ENCODE assay signal across 14 cellular contexts in the genomic region with DNA sequence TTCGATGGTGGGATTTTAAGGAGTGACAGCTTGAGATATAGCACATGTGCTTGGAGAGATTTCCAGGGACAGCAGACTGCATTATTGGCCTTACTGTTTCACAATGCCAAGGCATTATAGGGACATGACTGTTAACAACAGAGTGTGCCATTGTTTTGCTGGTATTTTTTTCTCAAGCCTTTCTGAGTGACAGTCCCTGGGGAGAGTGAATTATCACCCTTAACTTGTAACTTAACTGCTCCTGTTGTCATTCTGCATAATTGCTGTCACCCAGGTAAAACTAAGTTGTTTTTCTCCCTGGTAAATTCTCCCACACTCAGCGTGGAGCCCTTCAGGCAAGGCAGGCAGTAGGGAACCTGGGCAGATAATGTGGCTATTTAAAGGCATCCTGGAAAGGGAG.
"Had no signal": no experiment of that assay in that cellular context is flagged by ENCODE, and none has a peak within 500 bp of the region (broad histone marks: within the 10 kb centered on the region; RNA-seq: fewer than 3 reads in every experiment).

No MANE protein-coding gene starts in this region.

- DNase-seq: activated CD4-positive, alpha-beta memory T cell treated with anti-CD3 and anti-CD28 coated beads for 36 hours; activated gamma-delta T cell; activated T-cell treated with anti-CD3 and anti-CD28 coated beads, Interleukin-2, amount 50 U/mL, for 48 hours; brain microvascular endothelial cell; cerebellar nuclear complex; hippocampal formation; left colon; mesenchymal stem cell; small intestine; T1000; tibial artery had no signal

- H3K27me3 Mint-ChIP-seq: activated CD4-positive, alpha-beta memory T cell treated with anti-CD3 and anti-CD28 coated beads for 36 hours; activated naive CD8-positive, alpha-beta T cell had no signal

- H3K36me3 ChIP-seq: brain microvascular endothelial cell, tibial artery had no signal

- H3K27ac Mint-ChIP-seq: activated CD4-positive, alpha-beta memory T cell treated with anti-CD3 and anti-CD28 coated beads for 36 hours; activated naive CD8-positive, alpha-beta T cell; stimulated activated effector memory CD8-positive, alpha-beta T cell treated with anti-CD3 and anti-CD28 coated beads, Interleukin-12 subunit alpha, Interleukin-12 subunit beta, amount 100 ng/mL, for 72 hours had no signal

- H3K4me3 Mint-ChIP-seq: activated CD4-positive, alpha-beta memory T cell treated with anti-CD3 and anti-CD28 coated beads for 36 hours; activated naive CD8-positive, alpha-beta T cell; stimulated activated effector memory CD8-positive, alpha-beta T cell treated with anti-CD3 and anti-CD28 coated beads, Interleukin-12 subunit alpha, Interleukin-12 subunit beta, amount 100 ng/mL, for 72 hours had no signal

- H3K9ac ChIP-seq: parathyroid adenoma had no signal

- H3K9me3 ChIP-seq: tibial artery had no signal

- H3K36me3 Mint-ChIP-seq: activated CD4-positive, alpha-beta memory T cell treated with anti-CD3 and anti-CD28 coated beads for 36 hours; activated naive CD8-positive, alpha-beta T cell; stimulated activated effector memory CD8-positive, alpha-beta T cell treated with anti-CD3 and anti-CD28 coated beads, Interleukin-12 subunit alpha, Interleukin-12 subunit beta, amount 100 ng/mL, for 72 hours had no signal

- H3K4me1 Mint-ChIP-seq: stimulated activated effector memory CD8-positive, alpha-beta T cell treated with anti-CD3 and anti-CD28 coated beads, Interleukin-12 subunit alpha, Interleukin-12 subunit beta, amount 100 ng/mL, for 72 hours had no signal

- H3K27me3 ChIP-seq: brain microvascular endothelial cell, tibial artery had no signal

- H3K4me3 ChIP-seq: tibial artery had no signal

- H3K4me1 ChIP-seq: parathyroid adenoma, tibial artery had no signal

- H3K27ac ChIP-seq: brain microvascular endothelial cell, parathyroid adenoma, tibial artery had no signal
